In genomic region chr11:30284836-30285235, GRCh38 we compare ENCODE assay signal across 11 cellular contexts. TPM values are rescaled to one million over a fixed set of nuclear protein-coding genes. Genes with fewer than 3 reads are reported as not detected.
"Had no signal": no experiment of that assay in that cellular context is flagged by ENCODE, and none has a peak within 500 bp of the region (broad histone marks: within the 10 kb centered on the region; RNA-seq: fewer than 3 reads in every experiment).

No MANE protein-coding gene starts in this region.

- H3K4me1 Mint-ChIP-seq: GM23338, H9 had no signal

- ATAC-seq: GM23338 had no signal

- H3K27ac Mint-ChIP-seq: GM23338, H9, HFFc6 had no signal

- H3K9ac ChIP-seq: KMS-11 had no signal

- H3K9me3 Mint-ChIP-seq: GM23338, H9 had no signal

- H3K4me3 Mint-ChIP-seq: GM23338, H9, HFFc6 had no signal

- H3K4me2 ChIP-seq: GM23338, KMS-11 had no signal

- DNase-seq: H9, HCEC 1CT, HFFc6, IMR-90, KBM-7 had no signal

- H2AFZ ChIP-seq: GM23338 had no signal

- H3K4me3 ChIP-seq: GM23338 had no signal

- H3K27ac ChIP-seq: HL-60, KMS-11 had no signal

- FAIRE-seq: H1, H54 had no signal

RNA-seq across cellular contexts. Expression of gene FSHB, which starts 54.0 kb away (rescaled TPM):
- total RNA-seq: GM23338, H1, H9, HFFc6, HT1080, IMR-90 had no signal
- polyA plus RNA-seq: GM23338, H1, IMR-90 had no signal
